In the genomic region with DNA sequence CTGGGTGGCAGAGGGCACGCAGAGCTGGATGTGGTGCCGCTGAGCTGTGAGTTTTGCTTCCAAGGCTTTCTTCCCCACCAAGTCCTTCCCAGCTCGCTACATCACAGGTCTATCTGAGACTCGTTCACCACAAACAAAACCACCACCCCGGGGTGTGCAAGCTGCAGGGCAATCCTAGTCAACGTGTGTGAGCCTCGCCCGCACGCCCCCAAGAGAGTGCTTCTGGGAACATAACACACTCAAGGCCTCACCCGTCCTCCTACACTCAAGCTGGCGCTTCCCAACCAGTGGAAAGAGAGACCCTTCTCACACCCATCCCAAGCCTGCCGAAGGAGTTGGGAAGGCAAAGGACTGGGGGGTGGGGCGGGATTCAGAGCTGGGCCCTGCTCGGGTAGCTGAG, we compare ENCODE assay signal across 25 cellular contexts.
"Had no signal": no experiment of that assay in that cellular context is flagged by ENCODE, and none has a peak within 500 bp of the region (broad histone marks: within the 10 kb centered on the region; RNA-seq: fewer than 3 reads in every experiment).

No MANE protein-coding gene starts in this region.

- H3K4me1 ChIP-seq: esophagus squamous epithelium, lower lobe of right lung, psoas muscle, sigmoid colon, spleen, suprapubic skin, transverse colon, vagina had no signal

- H3K27me3 Mint-ChIP-seq: effector memory CD8-positive, alpha-beta T cell; stimulated activated naive CD8-positive, alpha-beta T cell treated with anti-CD3 and anti-CD28 coated beads, Interleukin-15, amount 100 ng/mL, for 72 hours had no signal

- H3K9me3 Mint-ChIP-seq: effector memory CD8-positive, alpha-beta T cell; immature natural killer cell; natural killer cell; stimulated activated naive CD8-positive, alpha-beta T cell treated with anti-CD3 and anti-CD28 coated beads, Interleukin-15, amount 100 ng/mL, for 72 hours had no signal

- H3K9me3 ChIP-seq: esophagus squamous epithelium, lower lobe of right lung, ovary, psoas muscle, sigmoid colon, spleen, suprapubic skin, transverse colon, vagina had no signal

- DNase-seq: dermis blood vessel endothelial cell; effector memory CD8-positive, alpha-beta T cell; esophagus squamous epithelium; foreskin melanocyte; glutamatergic neuron; immature natural killer cell; left ventricle myocardium superior; lower lobe of right lung; natural killer cell; occipital lobe; ovary; posterior cingulate gyrus; sigmoid colon; spleen; stimulated activated CD8-positive, alpha-beta memory T cell treated with anti-CD3 and anti-CD28 coated beads, Interleukin-4, amount 100 ng/mL, for 48 hours; stimulated activated naive CD4-positive, alpha-beta T cell; stimulated activated naive CD8-positive, alpha-beta T cell treated with anti-CD3 and anti-CD28 coated beads, Interleukin-15, amount 100 ng/mL, for 72 hours; transverse colon had no signal

- FAIRE-seq: endometrium, keratinocyte had no signal

- H3K27me3 ChIP-seq: esophagus squamous epithelium, ovary, sigmoid colon, spleen, suprapubic skin, transverse colon, vagina had no signal

- H3K27ac Mint-ChIP-seq: effector memory CD8-positive, alpha-beta T cell; immature natural killer cell; natural killer cell had no signal

- H3K4me3 ChIP-seq: coronary artery, esophagus squamous epithelium, lower lobe of right lung, ovary, psoas muscle, sigmoid colon, skin epidermis, spleen, suprapubic skin, transverse colon, vagina had no signal

- H3K27ac ChIP-seq: coronary artery, esophagus squamous epithelium, lower lobe of right lung, ovary, psoas muscle, sigmoid colon, skin epidermis, spleen, suprapubic skin, transverse colon, vagina had no signal

- H3K4me3 Mint-ChIP-seq: effector memory CD8-positive, alpha-beta T cell; immature natural killer cell; natural killer cell; stimulated activated naive CD8-positive, alpha-beta T cell treated with anti-CD3 and anti-CD28 coated beads, Interleukin-15, amount 100 ng/mL, for 72 hours had no signal

- H3K36me3 ChIP-seq: ovary had no signal
